Comparison of ENCODE assay signal across 12 cellular contexts in genomic region chr1:222930097-222930496, GRCh38.
"Had no signal": no experiment of that assay in that cellular context is flagged by ENCODE, and none has a peak within 500 bp of the region (broad histone marks: within the 10 kb centered on the region; RNA-seq: fewer than 3 reads in every experiment).

No MANE protein-coding gene starts in this region.

- H3K27me3 ChIP-seq: colonic mucosa, pancreas, stomach, vagina had no signal

- DNase-seq: activated CD4-positive, alpha-beta T cell treated with anti-CD3 and anti-CD28 coated beads for 48 hours; activated naive CD4-positive, alpha-beta T cell treated with Interleukin-2 at 50 U/mL for 16 hours; activated naive CD8-positive, alpha-beta T cell treated with anti-CD3 and anti-CD28 coated beads, Interleukin-2, amount 50 U/mL, for 24 hours; colonic mucosa; effector CD4-positive, alpha-beta T cell; mammary epithelial cell; pancreas; stomach had no signal

- H3K9me3 ChIP-seq: colonic mucosa, pancreas, stomach, thoracic aorta, vagina had no signal

- H3K4me3 ChIP-seq: colonic mucosa, thoracic aorta, vagina had no signal

- H3K4me1 ChIP-seq: colonic mucosa had no signal

- H3K36me3 ChIP-seq: colonic mucosa, pancreas, stomach, thoracic aorta, vagina had no signal

- ATAC-seq: activated naive CD8-positive, alpha-beta T cell treated with anti-CD3 and anti-CD28 coated beads, Interleukin-2, amount 50 U/mL, for 24 hours; natural killer cell treated with Interleukin-12 subunit alpha and Interleukin-12 subunit beta and Interleukin-15 and Interleukin-18, amount 100 ng/mL, for 72 hours; pancreas; WTC11 had no signal

- H3K27ac ChIP-seq: colonic mucosa, pancreas, stomach, thoracic aorta, vagina had no signal
